Comparison of ENCODE assay signal across 8 cellular contexts in the genomic region with DNA sequence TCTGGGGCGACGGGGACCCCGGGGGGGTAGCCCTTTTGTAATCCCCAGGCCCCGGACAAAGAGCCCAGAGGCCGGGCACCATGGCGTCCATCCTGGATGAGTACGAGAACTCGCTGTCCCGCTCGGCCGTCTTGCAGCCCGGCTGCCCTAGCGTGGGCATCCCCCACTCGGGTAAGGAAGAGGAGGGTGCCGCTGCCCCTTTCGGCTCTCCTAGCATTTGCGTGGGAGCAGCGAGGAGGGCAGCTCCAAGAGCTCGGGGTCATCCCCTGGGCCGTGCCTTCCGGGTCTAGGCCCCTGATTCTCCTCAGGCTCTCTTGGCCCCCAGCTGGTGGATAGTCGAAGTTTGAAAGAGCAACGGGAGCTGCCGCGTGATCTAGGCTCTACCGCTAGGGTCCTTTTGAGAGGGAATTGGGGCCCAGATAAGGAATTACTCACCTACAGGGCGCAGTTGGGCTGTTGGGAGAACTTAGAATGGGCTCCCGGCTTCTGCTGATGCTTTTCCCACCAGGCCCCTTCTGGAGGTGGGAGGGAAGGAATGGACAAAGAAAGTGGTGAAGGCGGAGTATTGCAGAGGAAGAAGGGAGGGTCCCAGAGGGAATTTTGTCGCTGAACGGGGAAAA. TPM values are rescaled to one million over a fixed set of nuclear protein-coding genes. Genes with fewer than 3 reads are reported as not detected.
DNase-seq lines count a peak whose midpoint lies in the region; ATAC-seq, FAIRE-seq and TF ChIP-seq lines count a peak whose summit lies in the region.

No MANE protein-coding gene starts in this region.

- no peaks in the 10 kb centered on the region for H3K27me3 ChIP-seq in ACC112 (ENCODE audit: insufficient read depth, low read length)
- H3K27me3 ChIP-seq in gastroesophageal sphincter, result no peaks in the 10 kb centered on the region

- H3K79me2 ChIP-seq in ACC112 (ENCODE audit: control insufficient read depth, insufficient read depth, low read length, unreplicated experiment), result peaks cover 28% of the 10 kb centered on the region

- H3K27ac ChIP-seq in ACC112 (ENCODE audit: low read depth, low read length) (peak overlapping the region; percentile 90), gastroesophageal sphincter (peak overlapping the region; percentile 81 to 95 (median 90))

- TF ChIP-seq CTCF in gastroesophageal sphincter (IDR thresholded peaks at IDR 0.05), result peak in 3 of 4 experiments; percentile 39 to 72 (median 64)
- TF ChIP-seq CTCF in osteocyte (IDR thresholded peaks at IDR 0.05), result peak; percentile 48

- H3K4me3 Mint-ChIP-seq in osteocyte (ENCODE audit: unreplicated experiment), result peak overlapping the region; percentile 99

- H3K36me3 ChIP-seq in ACC112 (ENCODE audit: insufficient read depth, low read length) (no peaks in the 10 kb centered on the region), gastroesophageal sphincter (peaks cover 0 to 39% of the 10 kb centered on the region in 2 donors)

- no peaks in the 10 kb centered on the region for H3K9me3 ChIP-seq in gastroesophageal sphincter

- no peaks in the 10 kb centered on the region for H3K9me3 Mint-ChIP-seq in osteocyte (ENCODE audit: unreplicated experiment)

- H3K4me1 Mint-ChIP-seq in osteocyte (ENCODE audit: unreplicated experiment), result peaks cover 24% of the 10 kb centered on the region

- peaks cover 22% of the 10 kb centered on the region for H3K36me3 Mint-ChIP-seq in osteocyte (ENCODE audit: unreplicated experiment)

- peak overlapping the region; percentile 98 for H3K27ac Mint-ChIP-seq in osteocyte (ENCODE audit: unreplicated experiment)

- no peak for TF ChIP-seq EP300 in gastroesophageal sphincter (IDR thresholded peaks at IDR 0.05)

- WGBS in gastroesophageal sphincter (ENCODE audit: low coverage in 1 of 2), 2 donors, result 0 to 3% methylated on average over 3 to 6 of the region's 31 CpGs

- H3K27me3 Mint-ChIP-seq in osteocyte (ENCODE audit: unreplicated experiment), result no peaks in the 10 kb centered on the region

- H3K4me1 ChIP-seq in ACC112 (ENCODE audit: control insufficient read depth, insufficient read depth, low read length, unreplicated experiment) (peaks cover 8% of the 10 kb centered on the region), gastroesophageal sphincter (peaks cover 0 to 34% (median 11%) of the 10 kb centered on the region in 3 donors)

- TF ChIP-seq POLR2A in GM12891 (IDR thresholded peaks at IDR 0.05; ENCODE audit: low read depth, low read length) (0 out of 2 replicates have a peak, but pooled peaks have one; percentile 8), gastroesophageal sphincter (IDR thresholded peaks at IDR 0.05) (no peak)

- DNase-seq in GM12891 (ENCODE audit: insufficient read length, low spot score) (peak; percentile 68), SHP77 treated with DMSO at 0.1 percent for 48 hours (lab: John Stamatoyannopoulos, UW) (peak; percentile 49), osteocyte (ENCODE audit: extremely low spot score, unreplicated experiment) (no peak), 8988T (no peak)
- peak; percentile 72 for DNase-seq in activated naive CD4-positive, alpha-beta T cell treated with Interleukin-2 at 50 U/mL for 16 hours

- peak overlapping the region; percentile 97 for H2AFZ ChIP-seq in ACC112 (ENCODE audit: low read length, unreplicated experiment)

- peak overlapping the region; percentile 98 for H3K4me3 ChIP-seq in ACC112 (ENCODE audit: low read depth, low read length)
- H3K4me3 ChIP-seq in gastroesophageal sphincter, result peak overlapping the region; percentile 73 to 86

- peak; percentile 58 for FAIRE-seq in GM12891 (lab: Jason Lieb, UNC)

- ATAC-seq in HG03460 (IDR thresholded peaks at IDR 0.05; ENCODE audit: unreplicated experiment) (peak; percentile 41), gastroesophageal sphincter (peak; percentile 31)

TF ChIP-seq in GM12891, 5 proteins besides CTCF, POLR2A, EP300 and RAD21:
- no peak for TF ChIP-seq PAX5 (IDR thresholded peaks at IDR 0.05; ENCODE audit: insufficient read depth, low read length, severe bottlenecking)

RNA-seq across cellular contexts. Expression of a gene that starts 0.5 kb away (rescaled TPM):
- 7.8 TPM for polyA plus RNA-seq in GM12891 (2012; ENCODE audit: low read depth, missing spikeins)
- 10 to 100 TPM; 24.6 to 36.3 (median 29.9) TPM for total RNA-seq in gastroesophageal sphincter
- total RNA-seq in osteocyte, result 36.7 and 40.5 TPM in 2 replicates

RNA-seq across cellular contexts. Expression of a gene that starts 20.8 kb away (rescaled TPM):
- polyA plus RNA-seq in GM12891 (2012; ENCODE audit: low read depth, missing spikeins), result 14.7 TPM
- total RNA-seq in gastroesophageal sphincter, result 1 to 10 TPM in 1 of 4 donors, not detected in 3; 7.0 TPM
- total RNA-seq in osteocyte, result 0.34 and 0.46 TPM in 2 replicates

RNA-seq across cellular contexts. Expression of a gene that starts 34.3 kb away (rescaled TPM):
- polyA plus RNA-seq in GM12891 (2012; ENCODE audit: low read depth, missing spikeins), result 0.09 TPM
- total RNA-seq in gastroesophageal sphincter, result 1 to 10 TPM; 1.9 to 9.7 (median 6.4) TPM
- total RNA-seq in osteocyte, result 0.39 and 0.54 TPM in 2 replicates

RNA-seq across cellular contexts. Expression of a gene that starts 51.0 kb away (rescaled TPM):
- polyA plus RNA-seq in GM12891 (2012; ENCODE audit: low read depth, missing spikeins), result 11.6 TPM
- total RNA-seq in gastroesophageal sphincter, result 10 to 100 TPM in 1 of 4 donors, 1 to 10 TPM in 3; 2.0 to 29.8 (median 2.8) TPM
- total RNA-seq in osteocyte, result 5.2 and 5.5 TPM in 2 replicates

RNA-seq across cellular contexts. Expression of a gene that starts 58.5 kb away (rescaled TPM):
- polyA plus RNA-seq in GM12891 (2012; ENCODE audit: low read depth, missing spikeins), result 5.5 TPM
- total RNA-seq in gastroesophageal sphincter (1 to 10 TPM in 3 of 4 donors, under 1 TPM in 1; 0.54 to 1.8 (median 1.5) TPM), osteocyte (33.3 and 39.3 TPM in 2 replicates)

Comparison
In these comparisons a context has a peak if more than half of its experiments do, and no peak if none do; other contexts are left out.
1. DNase-seq: peak in GM12891 (single experiment), SHP77 treated with DMSO at 0.1 percent for 48 hours (single experiment) and activated naive CD4-positive, alpha-beta T cell treated with Interleukin-2 at 50 U/mL for 16 hours (single experiment); none in osteocyte (single experiment) and 8988T (single experiment).